ENCODE assay signal across 8 cellular contexts in the genomic region with DNA sequence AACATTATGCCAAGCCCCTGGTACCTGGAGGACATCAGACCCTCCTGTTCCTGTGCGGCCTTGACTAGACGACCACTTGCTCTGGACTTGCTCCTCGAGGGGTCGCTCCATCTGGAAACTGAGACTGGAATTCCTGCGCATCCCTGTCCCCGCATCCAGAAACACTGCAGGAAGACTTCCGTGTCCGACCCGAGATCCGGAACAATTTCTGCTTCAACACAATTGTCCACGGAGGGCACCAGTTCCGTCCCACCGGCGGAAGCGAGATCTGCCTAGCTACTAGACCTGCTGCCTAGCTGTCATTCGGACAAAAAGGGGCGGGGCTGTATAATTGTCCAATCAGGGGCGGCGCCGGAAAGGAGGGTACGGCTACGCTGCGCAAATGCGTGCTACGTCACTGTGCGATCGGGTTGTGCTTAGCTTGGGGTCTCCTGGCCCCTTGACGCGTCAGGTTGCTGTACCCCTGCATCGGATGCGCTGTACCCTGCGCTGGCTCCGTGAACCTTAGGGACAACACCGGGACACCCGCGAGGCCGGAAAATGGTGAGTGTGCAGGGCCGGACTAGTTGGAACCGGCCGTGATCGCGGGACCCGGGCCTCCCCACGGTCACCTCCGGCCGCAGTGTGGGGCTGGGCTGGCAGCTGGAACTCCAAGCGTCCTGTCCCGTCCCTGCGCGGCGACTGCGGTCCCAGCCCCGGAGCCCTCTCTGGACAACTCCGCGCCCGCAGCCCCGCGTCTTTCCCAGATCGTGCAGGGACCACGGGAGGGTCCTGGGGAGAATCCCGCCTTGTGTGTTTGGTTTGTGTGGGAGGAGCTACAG. TPM values are rescaled to one million over a fixed set of nuclear protein-coding genes. Genes with fewer than 3 reads are reported as not detected.
DNase-seq lines count a peak whose midpoint lies in the region; ATAC-seq and TF ChIP-seq lines count a peak whose summit lies in the region.

A gene (minus strand): TSS at position 274 of the 821 bp plus-strand sequence. CDS start 133 bp downstream, at position 141.
A gene (plus strand): TSS at position 381 of the 821 bp plus-strand sequence. CDS start 160 bp downstream, at position 541.

- H3K4me3 ChIP-seq in heart right ventricle = peak within 1 kb of the TSS; percentile 78 to 100 (median 97)

- H3K27ac ChIP-seq in heart right ventricle = peak within 1 kb of the TSS; percentile 86 to 99 (median 97)

- H3K36me3 Mint-ChIP-seq in type B pancreatic cell = peaks cover 12% of the 10 kb centered on the region

- H3K9me3 Mint-ChIP-seq in type B pancreatic cell = no peaks in the 10 kb centered on the region

- peaks cover 10% of the 10 kb centered on the region for H3K4me1 Mint-ChIP-seq in type B pancreatic cell (ENCODE audit: unreplicated experiment)

- ATAC-seq in HG02884 (IDR thresholded peaks at IDR 0.05; ENCODE audit: unreplicated experiment) (peak; percentile 69), heart right ventricle (peak; percentile 99 to 100 (median 99))

- no peaks in the 10 kb centered on the region for H3K9me3 ChIP-seq in heart right ventricle

- DNase-seq in GM13976 (ENCODE audit: low spot score) (peak; percentile 97), NCI-H1694 (lab: John Stamatoyannopoulos, UW) (peak; percentile 97), amniotic epithelial cell (ENCODE audit: low read depth) (peak; percentile 97), heart right ventricle (peak; percentile 95 to 99), pons (ENCODE audit: low spot score) (peak; percentile 98), type B pancreatic cell (ENCODE audit: extremely low spot score, unreplicated experiment) (peak; percentile 96)

- H3K27ac Mint-ChIP-seq in type B pancreatic cell = peak within 1 kb of the TSS; percentile 100

- intact Hi-C loops in T-helper 1 cell treated with Interleukin-12 subunit alpha and Interleukin-12 subunit beta and Interleukin-4 antibody, amounts not matched to agents 30 ng/mL and 1 ng/mL, for 36 hours (cut with micrococcal nuclease) = loop anchor here (1.0 to 10.0 kb wide), 12 partner anchors 30 to 544 kb away; a partner anchor contains a TSS
- intact Hi-C loops in heart right ventricle (cut with DNase I) = no loop called here

- H3K4me1 ChIP-seq in heart right ventricle = peaks cover 0 to 51% (median 38%) of the 10 kb centered on the region in 9 donors

- WGBS in heart right ventricle, 2 donors = 1% methylated on average over 61 of the region's 61 CpGs

- TF ChIP-seq CTCF in GM13976 (IDR thresholded peaks at IDR 0.05; ENCODE audit: borderline replicate concordance, control extremely low read depth, extremely low read depth, insufficient read depth, missing control alignments) = no peak
- peak in 1 of 9 donors; percentile 12 for TF ChIP-seq CTCF in heart right ventricle (IDR thresholded peaks at IDR 0.05)
- no peak for TF ChIP-seq CTCF in type B pancreatic cell (conservative IDR thresholded peaks at IDR 0.05)

- peak within 1 kb of the TSS; percentile 100 for H3K4me3 Mint-ChIP-seq in type B pancreatic cell

- H3K27me3 Mint-ChIP-seq in type B pancreatic cell = no peaks in the 10 kb centered on the region

- peaks cover 0 to 66% (median 12%) of the 10 kb centered on the region in 9 donors for H3K36me3 ChIP-seq in heart right ventricle

- H3K27me3 ChIP-seq in heart right ventricle = no peaks in the 10 kb centered on the region

- in situ Hi-C loops in GM13976 (cut with MboI; ENCODE audit: low sequenced_read_pairs, unreplicated experiment) = no loop called here

RNA-seq across cellular contexts. Expression of the first gene that starts in this region (rescaled TPM):
- total RNA-seq in T-helper 1 cell treated with Interleukin-12 subunit alpha and Interleukin-12 subunit beta and Interleukin-4 antibody, amounts not matched to agents 30 ng/mL and 1 ng/mL, for 36 hours = 13.1 and 14.8 TPM in 2 replicates
- total RNA-seq in heart right ventricle (1 to 10 TPM; 3.2 to 7.2 (median 5.2) TPM), type B pancreatic cell (ENCODE audit: low replicate concordance) (11.2 and 11.4 TPM in 2 replicates)
- polyA plus RNA-seq in heart right ventricle = under 1 TPM; 0.22 to 0.95 TPM

RNA-seq across cellular contexts. Expression of the second gene that starts in this region (rescaled TPM):
- 31.4 and 34.3 TPM in 2 replicates for total RNA-seq in T-helper 1 cell treated with Interleukin-12 subunit alpha and Interleukin-12 subunit beta and Interleukin-4 antibody, amounts not matched to agents 30 ng/mL and 1 ng/mL, for 36 hours
- total RNA-seq in heart right ventricle = 10 to 100 TPM; 13.1 to 22.1 (median 16.8) TPM
- 1 to 10 TPM; 4.7 to 8.0 TPM for polyA plus RNA-seq in heart right ventricle
- 21.1 and 27.4 TPM in 2 replicates for total RNA-seq in type B pancreatic cell (ENCODE audit: low replicate concordance)

Comparison
In these comparisons a context has a peak if more than half of its experiments do, and no peak if none do; other contexts are left out.
1. Peak in every context shown above with its lines: DNase-seq, ATAC-seq, H3K4me3 ChIP-seq and H3K27ac ChIP-seq.